ENCODE assay signal across 15 cellular contexts in the genomic region with DNA sequence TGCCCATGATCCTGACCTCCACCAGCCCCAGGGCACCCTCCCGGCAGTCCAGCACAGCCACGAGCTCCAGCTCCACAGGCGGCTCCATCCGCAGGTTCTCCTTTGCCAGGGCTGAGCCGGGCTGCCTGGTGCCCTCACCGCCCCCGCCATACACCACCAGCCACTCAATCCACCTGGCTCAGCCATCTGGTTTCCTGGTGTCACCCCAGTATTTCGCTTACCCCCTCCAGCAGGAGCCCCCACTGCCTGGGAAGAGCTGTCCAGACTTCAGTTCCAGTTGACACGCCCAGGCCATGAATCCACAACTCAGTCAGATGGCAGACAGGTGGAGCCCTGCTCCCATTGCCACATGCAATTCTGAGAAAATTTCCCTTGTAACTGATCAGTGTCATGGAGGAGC. TPM values are rescaled to one million over a fixed set of nuclear protein-coding genes. Genes with fewer than 3 reads are reported as not detected.
DNase-seq lines count a peak whose midpoint lies in the region; ATAC-seq, FAIRE-seq and TF ChIP-seq lines count a peak whose summit lies in the region.
"Had no signal": no experiment of that assay in that cellular context is flagged by ENCODE, and none has a peak within 500 bp of the region (broad histone marks: within the 10 kb centered on the region; RNA-seq: fewer than 3 reads in every experiment).

No MANE protein-coding gene starts in this region.

- no peak overlapping the region for H2AFZ ChIP-seq in HepG2 (ENCODE audit: low read length)

- DNase-seq in HepG2 (ENCODE audit: low spot score) (no peak), right lobe of liver (no peak), OCI-M1 (lab: John Stamatoyannopoulos, UW) (peak; percentile 7), epithelial cell of proximal tubule (ENCODE audit: low read depth) (no peak), small intestine (peak; percentile 65), pons (ENCODE audit: low spot score) (no peak)
- no peak for DNase-seq in CD8-positive, alpha-beta T cell
- DNase-seq: immature natural killer cell; KBM-7; NCI-H187; NK-92 treated with Interleukin-12 subunit alpha and Interleukin-12 subunit beta, amount 100 ng/mL, for 24 hours; stimulated activated naive CD8-positive, alpha-beta T cell treated with anti-CD3 and anti-CD28 coated beads, Interleukin-15, Interleukin-2, amounts not matched to agents 100 U/mL and 50 U/mL, for 24 hours had no signal

- no peaks in the 10 kb centered on the region for H3K79me2 ChIP-seq in HepG2 (ENCODE audit: insufficient read depth, low read length)

- no peak for TF ChIP-seq RAD21 in HepG2 (CRISPR knock-in tag; IDR thresholded peaks at IDR 0.05)

- H3K27ac Mint-ChIP-seq in CD8-positive, alpha-beta T cell: no peak overlapping the region
- H3K27ac Mint-ChIP-seq: immature natural killer cell, WTC11 had no signal

- no peak overlapping the region for H3K4me3 Mint-ChIP-seq in CD8-positive, alpha-beta T cell
- H3K4me3 Mint-ChIP-seq: WTC11 had no signal

- no peak for TF ChIP-seq EP300 in HepG2 (IDR thresholded peaks at IDR 0.05; ENCODE audit: low read depth in 2 of 2, low read length in 2 of 2)
- no peak for TF ChIP-seq EP300 in HepG2 (CRISPR knock-in tag; IDR thresholded peaks at IDR 0.05; ENCODE audit: borderline replicate concordance)

- H3K27me3 ChIP-seq in HepG2 (ENCODE audit: control insufficient read depth in 1 of 2, insufficient read depth in 2 of 2, low read length in 2 of 2) (peaks cover 2 to 47% of the 10 kb centered on the region in 2 experiments), right lobe of liver (peaks cover 0 to 14% of the 10 kb centered on the region in 2 donors), small intestine (ENCODE audit: control insufficient read depth in 2 of 2, insufficient read depth in 2 of 2, low read length in 2 of 2) (peaks cover 6 to 24% of the 10 kb centered on the region in 2 donors)
- H3K27me3 ChIP-seq in CD8-positive, alpha-beta T cell (ENCODE audit: insufficient read depth, low read length): peaks cover 19% of the 10 kb centered on the region

- FAIRE-seq in HepG2 (lab: Jason Lieb, UNC) (no peak), small intestine (lab: Jason Lieb, UNC) (no peak)

- H3K27me3 Mint-ChIP-seq in CD8-positive, alpha-beta T cell (ENCODE audit: low read depth): peaks cover 41% of the 10 kb centered on the region

- H3K4me2 ChIP-seq in HepG2 (ENCODE audit: low read depth, low read length): no peak overlapping the region

- H3K9me3 Mint-ChIP-seq in CD8-positive, alpha-beta T cell: no peaks in the 10 kb centered on the region
- H3K9me3 Mint-ChIP-seq: immature natural killer cell, WTC11 had no signal

- H3K9me3 ChIP-seq in HepG2 (ENCODE audit: low read length) (no peaks in the 10 kb centered on the region), right lobe of liver (no peaks in the 10 kb centered on the region), small intestine (ENCODE audit: control insufficient read depth, low read depth) (no peaks in the 10 kb centered on the region)
- no peaks in the 10 kb centered on the region for H3K9me3 ChIP-seq in CD8-positive, alpha-beta T cell (ENCODE audit: low read length)
- H3K9me3 ChIP-seq: right atrium auricular region had no signal

- H3K27ac ChIP-seq in HepG2 (ENCODE audit: extremely low read length, insufficient read depth, low read length): no peak overlapping the region
- no peak overlapping the region for H3K27ac ChIP-seq in right lobe of liver
- no peak overlapping the region for H3K27ac ChIP-seq in small intestine (ENCODE audit: low read depth in 1 of 2, low read length in 1 of 2)
- H3K27ac ChIP-seq in CD8-positive, alpha-beta T cell (ENCODE audit: low read depth, low read length): no peak overlapping the region
- H3K27ac ChIP-seq: right atrium auricular region had no signal

- WGBS in HepG2 (ENCODE audit: low lambda C conversion rate): no CpG with 5 or more reads among the region's 9 CpGs
- 49% methylated on average over 6 of the region's 9 CpGs for whole genome bisulfite sequencing in right lobe of liver (ENCODE audit: insufficient coverage, low coverage, low lambda C conversion rate, missing lambda C conversion rate)
- 52 to 70% (median 57%) methylated on average over 8 to 9 of the region's 9 CpGs for WGBS in small intestine, 3 donors

- no peak overlapping the region for H3K4me3 ChIP-seq in HepG2 (replicated peaks in 1 of 3; ENCODE audit: insufficient read depth in 1 of 3, low read depth in 2 of 3, low read length in 3 of 3)
- H3K4me3 ChIP-seq in right lobe of liver: no peak overlapping the region
- H3K4me3 ChIP-seq in epithelial cell of proximal tubule (ENCODE audit: low read depth, low read length): no peak overlapping the region
- H3K4me3 ChIP-seq in small intestine (ENCODE audit: low read depth in 1 of 2, low read length in 2 of 2): no peak overlapping the region
- no peak overlapping the region for H3K4me3 ChIP-seq in CD8-positive, alpha-beta T cell (ENCODE audit: low read depth, low read length)
- H3K4me3 ChIP-seq: right atrium auricular region had no signal

- H3K4me1 Mint-ChIP-seq in CD8-positive, alpha-beta T cell (ENCODE audit: low read depth): peaks cover 28% of the 10 kb centered on the region

- H3K4me1 ChIP-seq in HepG2 (ENCODE audit: insufficient read depth, low read length) (no peaks in the 10 kb centered on the region), right lobe of liver (peaks cover 0 to 19% (median 0%) of the 10 kb centered on the region in 4 donors), small intestine (ENCODE audit: control insufficient read depth in 2 of 2, insufficient read depth in 1 of 2, low read depth in 1 of 2, low read length in 1 of 2) (peaks cover 0 to 3% of the 10 kb centered on the region in 2 donors)
- peaks cover 21% of the 10 kb centered on the region for H3K4me1 ChIP-seq in CD8-positive, alpha-beta T cell (ENCODE audit: insufficient read depth, low read length)

- H4K20me1 ChIP-seq in HepG2 (ENCODE audit: insufficient read depth, low read length): no peaks in the 10 kb centered on the region

- H3K36me3 Mint-ChIP-seq in CD8-positive, alpha-beta T cell: peaks cover 2% of the 10 kb centered on the region
- H3K36me3 Mint-ChIP-seq: WTC11 had no signal

- in situ Hi-C loops in HepG2 (cut with HindIII; ENCODE audit: extremely low pct_ligation_motif_present, low pct_unique_long_range_greater_than_20kb): no loop called here

- peak; percentile 75 for ATAC-seq in HepG2
- no peak for ATAC-seq in right lobe of liver
- no peak for ATAC-seq in CD8-positive, alpha-beta T cell
- ATAC-seq in HG02623 (IDR thresholded peaks at IDR 0.05; ENCODE audit: unreplicated experiment): no peak
- ATAC-seq: stimulated activated naive CD8-positive, alpha-beta T cell treated with anti-CD3 and anti-CD28 coated beads, Interleukin-15, Interleukin-2, amounts not matched to agents 100 U/mL and 50 U/mL, for 24 hours; WTC11 had no signal

- no peak overlapping the region for H3K9ac ChIP-seq in HepG2 (ENCODE audit: insufficient read depth, low read depth, low read length)

- CTCF ChIA-PET in HepG2 (lab: Yijun Ruan, JAX; ENCODE audit: low intra/inter-chr PET ratio, low total read pairs): no interaction called here
- CTCF ChIA-PET in CD8-positive, alpha-beta T cell (lab: Charles Lee): no interaction called here

- TF ChIP-seq CTCF in HepG2 (CRISPR knock-in tag; IDR thresholded peaks at IDR 0.05) (peak; percentile 49), right lobe of liver (IDR thresholded peaks at IDR 0.05) (no peak), epithelial cell of proximal tubule (conservative IDR thresholded peaks at IDR 0.05; ENCODE audit: low read depth, low read length) (peak; percentile 64)
- no peak for TF ChIP-seq CTCF in CD8-positive, alpha-beta T cell (IDR thresholded peaks at IDR 0.05)

- no peaks in the 10 kb centered on the region for H3K36me3 ChIP-seq in HepG2 (replicated peaks in 1 of 2; ENCODE audit: control insufficient read depth in 1 of 2, insufficient read depth in 2 of 2, low read length in 2 of 2)
- H3K36me3 ChIP-seq in right lobe of liver: no peaks in the 10 kb centered on the region
- no peaks in the 10 kb centered on the region for H3K36me3 ChIP-seq in small intestine (ENCODE audit: control insufficient read depth in 2 of 2, insufficient read depth in 2 of 2, low read length in 2 of 2)
- H3K36me3 ChIP-seq in CD8-positive, alpha-beta T cell (ENCODE audit: insufficient read depth, low read length): no peaks in the 10 kb centered on the region
- H3K36me3 ChIP-seq: right atrium auricular region had no signal

- intact Hi-C loops in HepG2 (cut with micrococcal nuclease; ENCODE audit: unreplicated experiment): no loop called here
- intact Hi-C loops in right lobe of liver (cut with DNase I): no loop called here
- intact Hi-C loops in CD8-positive, alpha-beta T cell (cut with DNase I, micrococcal nuclease): no loop called here

- POLR2A ChIA-PET in HepG2 (lab: Yijun Ruan, JAX): no interaction called here
- POLR2A ChIA-PET in CD8-positive, alpha-beta T cell (lab: Charles Lee): interaction anchor here (0.6 kb wide), 1 partner anchor 60 kb away, joined by 5 read pairs; no protein-coding TSS in a partner anchor

- no peak for TF ChIP-seq POLR2A in HepG2 (IDR thresholded peaks at IDR 0.05; ENCODE audit: insufficient read depth in 1 of 2, low read depth in 2 of 2, low read length in 2 of 2)
- no peak for TF ChIP-seq POLR2A in right lobe of liver (IDR thresholded peaks at IDR 0.05)

- no TSS peak for BruUV-seq in HepG2 (replicated peaks; lab: Mats Ljungman, UMichigan)

RNA-seq across cellular contexts. Expression of a gene that starts 3.9 kb away (rescaled TPM):
- total RNA-seq in HepG2 (2016; rRNA removed; fragmentation: Illumina TruSeq; extraction: Trizol) (not detected in 2 replicates), right lobe of liver (under 1 TPM; 0.12 to 0.69 (median 0.36) TPM), epithelial cell of proximal tubule (3.0 and 3.6 TPM in 2 replicates)
- not detected in 2 replicates for total RNA-seq in HepG2 (2016; cell fraction: cytosol; rRNA removed; fragmentation: Illumina TruSeq; extraction: Trizol; ENCODE audit: low read depth)
- not detected in 2 replicates for total RNA-seq in HepG2 (2016; cell fraction: insoluble cytoplasmic fraction; rRNA removed; fragmentation: Illumina TruSeq; extraction: Trizol)
- total RNA-seq in HepG2 (2016; cell fraction: membrane; rRNA removed; fragmentation: Illumina TruSeq; extraction: Trizol): not detected in 2 replicates
- not detected in 2 replicates for total RNA-seq in HepG2 (2016; cell fraction: nucleus; rRNA removed; fragmentation: Illumina TruSeq; extraction: Trizol)
- polyA plus RNA-seq in HepG2 (2011; rRNA removed) (not detected in 2 replicates), small intestine (10 to 100 TPM in 1 of 3 donors, under 1 TPM in 2; 0.45 to 12.8 (median 0.54) TPM)
- not detected in 2 replicates for polyA plus RNA-seq in HepG2 (2011; cell fraction: cytosol; rRNA removed)
- not detected in 2 replicates for polyA plus RNA-seq in HepG2 (2011; cell fraction: nucleus; rRNA removed)
- polyA plus RNA-seq in HepG2 (2012): not detected in 2 replicates
- not detected in 2 replicates for polyA plus RNA-seq in HepG2 (2016; cell fraction: cytosol; fragmentation: Illumina TruSeq; extraction: Trizol; ENCODE audit: low read depth)
- polyA plus RNA-seq in HepG2 (2016; cell fraction: insoluble cytoplasmic fraction; fragmentation: Illumina TruSeq; extraction: Trizol; ENCODE audit: low read depth): not detected in 2 replicates
- not detected in 2 replicates for polyA plus RNA-seq in HepG2 (2016; cell fraction: membrane; fragmentation: Illumina TruSeq; extraction: Trizol; ENCODE audit: low read depth)
- not detected in 2 replicates for polyA plus RNA-seq in HepG2 (2016; cell fraction: nucleus; fragmentation: Illumina TruSeq; extraction: Trizol; ENCODE audit: insufficient read depth, low read depth)
- polyA minus RNA-seq in HepG2 (2011; rRNA and poly(A)+ RNA removed; ENCODE audit: low replicate concordance): not detected in 2 replicates
- not detected in 2 replicates for polyA minus RNA-seq in HepG2 (2011; cell fraction: cytosol; rRNA and poly(A)+ RNA removed)
- polyA minus RNA-seq in HepG2 (2011; cell fraction: nucleus; rRNA and poly(A)+ RNA removed): not detected in 2 replicates
- total RNA-seq in CD8-positive, alpha-beta T cell: not detected

Comparison
In these comparisons a context has a peak if more than half of its experiments do, and no peak if none do; other contexts are left out.
1. CTCF ChIP-seq: peak in HepG2 (single experiment) and epithelial cell of proximal tubule (single experiment); none in right lobe of liver (0 of 4) and CD8-positive, alpha-beta T cell (single experiment).
2. DNase-seq: peak in OCI-M1 (single experiment) and small intestine (single experiment); none in HepG2 (single experiment), right lobe of liver (0 of 3), epithelial cell of proximal tubule (single experiment), CD8-positive, alpha-beta T cell (0 of 7) and pons (single experiment).